ENCODE assay signal across 11 cellular contexts in the genomic region with DNA sequence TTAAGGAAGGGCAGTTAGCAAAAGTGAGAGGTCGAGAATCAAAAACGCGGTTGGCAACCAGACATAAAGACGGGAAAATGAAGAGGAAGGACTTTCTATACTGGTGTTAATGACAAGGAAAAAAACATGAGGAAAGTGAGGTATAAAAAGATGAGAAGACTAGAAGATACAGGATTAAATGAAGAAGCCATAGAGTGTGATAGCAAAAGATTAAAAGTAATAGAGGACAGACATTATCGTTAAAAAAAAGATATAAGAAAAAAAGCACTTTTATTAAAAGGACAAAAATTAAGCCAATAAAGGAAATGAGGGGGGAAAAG. TPM values are rescaled to one million over a fixed set of nuclear protein-coding genes. Genes with fewer than 3 reads are reported as not detected.
DNase-seq lines count a peak whose midpoint lies in the region; ATAC-seq and TF ChIP-seq lines count a peak whose summit lies in the region.
"Had no signal": no experiment of that assay in that cellular context is flagged by ENCODE, and none has a peak within 500 bp of the region (broad histone marks: within the 10 kb centered on the region; RNA-seq: fewer than 3 reads in every experiment).

No MANE protein-coding gene starts in this region.

- H3K4me1 ChIP-seq in suprapubic skin, result peaks cover 71% of the 10 kb centered on the region
- H3K4me1 ChIP-seq in prostate gland (replicated peaks), result peaks cover 6% of the 10 kb centered on the region

- H3K9me3 Mint-ChIP-seq in activated CD4-positive, alpha-beta memory T cell treated with anti-CD3 and anti-CD28 coated beads, Interleukin-2, amount 10 ng/mL, durations not matched to agents 7 days and 5 days, result no peaks in the 10 kb centered on the region
- H3K9me3 Mint-ChIP-seq in activated CD4-positive, alpha-beta memory T cell treated with anti-CD3 and anti-CD28 coated beads for 36 hours, result no peaks in the 10 kb centered on the region

- H3K27ac ChIP-seq in layer of hippocampus (ENCODE audit: low read depth, low read length) (peak overlapping the region; percentile 98), suprapubic skin (peak overlapping the region; percentile 99), prostate gland (peak overlapping the region in 1 of 2 donors; percentile 100)

- H3K36me3 ChIP-seq in suprapubic skin (no peaks in the 10 kb centered on the region), prostate gland (no peaks in the 10 kb centered on the region)

- ATAC-seq in T-helper 17 cell (no peak), GM21423 (IDR thresholded peaks at IDR 0.05; ENCODE audit: unreplicated experiment) (no peak)
- ATAC-seq: GM12878 had no signal

- no peaks in the 10 kb centered on the region for H3K27me3 ChIP-seq in layer of hippocampus (ENCODE audit: control insufficient read depth, insufficient read depth, low read length)
- H3K27me3 ChIP-seq in suprapubic skin, result no peaks in the 10 kb centered on the region
- no peaks in the 10 kb centered on the region for H3K27me3 ChIP-seq in prostate gland (replicated peaks; ENCODE audit: insufficient read depth)

- TF ChIP-seq POLR2A in suprapubic skin (IDR thresholded peaks at IDR 0.05) (no peak), prostate gland (IDR thresholded peaks at IDR 0.05) (no peak)

- 74% methylated on average over 5 of the region's 5 CpGs for whole genome bisulfite sequencing in suprapubic skin
- 92% methylated on average over 5 of the region's 5 CpGs for WGBS in prostate gland

- DNase-seq in activated CD4-positive, alpha-beta memory T cell treated with anti-CD3 and anti-CD28 coated beads, Interleukin-2, amount 10 ng/mL, durations not matched to agents 7 days and 5 days, result no peak
- no peak for DNase-seq in activated CD4-positive, alpha-beta memory T cell treated with anti-CD3 and anti-CD28 coated beads for 36 hours
- DNase-seq in T-helper 17 cell (no peak), suprapubic skin (ENCODE audit: low spot score in 2 of 2) (no peak), GOT3 (lab: John Stamatoyannopoulos, UW) (no peak), prostate gland (ENCODE audit: low spot score) (no peak)
- DNase-seq: NCI-H1092; stimulated activated CD4-positive, alpha-beta T cell treated with anti-CD3 and anti-CD28 coated beads, Interleukin-12 subunit alpha, Interleukin-12 subunit beta, amount 100 ng/mL, for 4 hours had no signal

- H3K9me3 ChIP-seq in T-helper 17 cell (ENCODE audit: control insufficient read depth, low read length, poor library complexity, severe bottlenecking) (no peaks in the 10 kb centered on the region), suprapubic skin (no peaks in the 10 kb centered on the region), prostate gland (no peaks in the 10 kb centered on the region)

- no peak for TF ChIP-seq CTCF in suprapubic skin (IDR thresholded peaks at IDR 0.05)
- TF ChIP-seq CTCF in prostate gland (IDR thresholded peaks at IDR 0.05), result no peak

- TF ChIP-seq EP300 in suprapubic skin (IDR thresholded peaks at IDR 0.05), result no peak

- H3K4me3 ChIP-seq in suprapubic skin (no peak overlapping the region), prostate gland (no peak overlapping the region)

- peaks cover 24% of the 10 kb centered on the region for H3K27me3 Mint-ChIP-seq in activated CD4-positive, alpha-beta memory T cell treated with anti-CD3 and anti-CD28 coated beads, Interleukin-2, amount 10 ng/mL, durations not matched to agents 7 days and 5 days
- H3K27me3 Mint-ChIP-seq in activated CD4-positive, alpha-beta memory T cell treated with anti-CD3 and anti-CD28 coated beads for 36 hours, result no peaks in the 10 kb centered on the region
- H3K27me3 Mint-ChIP-seq in T-helper 17 cell, result peaks cover 5% of the 10 kb centered on the region

- no peak overlapping the region for H3K27ac Mint-ChIP-seq in activated CD4-positive, alpha-beta memory T cell treated with anti-CD3 and anti-CD28 coated beads, Interleukin-2, amount 10 ng/mL, durations not matched to agents 7 days and 5 days
- H3K27ac Mint-ChIP-seq in activated CD4-positive, alpha-beta memory T cell treated with anti-CD3 and anti-CD28 coated beads for 36 hours, result no peak overlapping the region
- H3K27ac Mint-ChIP-seq in T-helper 17 cell, result peak overlapping the region; percentile 14

- intact Hi-C loops in activated CD4-positive, alpha-beta memory T cell treated with anti-CD3 and anti-CD28 coated beads for 36 hours (cut with micrococcal nuclease), result loop anchor here (5.0 kb wide), 1 partner anchor 605 kb away; no protein-coding TSS in a partner anchor
- intact Hi-C loops in prostate gland (cut with DNase I), result loop anchor here (5.0 kb wide), 1 partner anchor 220 kb away; the partner anchor contains the start of gene ATG10

- peak overlapping the region; percentile 87 for H3K4me3 Mint-ChIP-seq in activated CD4-positive, alpha-beta memory T cell treated with anti-CD3 and anti-CD28 coated beads, Interleukin-2, amount 10 ng/mL, durations not matched to agents 7 days and 5 days
- no peak overlapping the region for H3K4me3 Mint-ChIP-seq in activated CD4-positive, alpha-beta memory T cell treated with anti-CD3 and anti-CD28 coated beads for 36 hours
- peak overlapping the region; percentile 93 for H3K4me3 Mint-ChIP-seq in T-helper 17 cell

- peaks cover 21% of the 10 kb centered on the region for H3K4me1 Mint-ChIP-seq in activated CD4-positive, alpha-beta memory T cell treated with anti-CD3 and anti-CD28 coated beads, Interleukin-2, amount 10 ng/mL, durations not matched to agents 7 days and 5 days
- H3K4me1 Mint-ChIP-seq in activated CD4-positive, alpha-beta memory T cell treated with anti-CD3 and anti-CD28 coated beads for 36 hours (ENCODE audit: low read depth), result peaks cover 21% of the 10 kb centered on the region
- peaks cover 26% of the 10 kb centered on the region for H3K4me1 Mint-ChIP-seq in T-helper 17 cell

- CTCF ChIA-PET in activated CD4-positive, alpha-beta memory T cell treated with anti-CD3 and anti-CD28 coated beads, Interleukin-2, amount 10 ng/mL, durations not matched to agents 7 days and 5 days (lab: Charles Lee), result interaction anchor here (1.0 to 2.8 kb wide), 2 partner anchors 99 to 451 kb away, joined by 3 to 54 read pairs; partner anchors contain the start of gene ZCCHC9
- CTCF ChIA-PET in activated CD4-positive, alpha-beta memory T cell treated with anti-CD3 and anti-CD28 coated beads for 36 hours (lab: Charles Lee), result interaction anchor here (2.8 kb wide), 1 partner anchor 98 kb away, joined by 22 read pairs; no protein-coding TSS in a partner anchor

- H3K36me3 Mint-ChIP-seq in activated CD4-positive, alpha-beta memory T cell treated with anti-CD3 and anti-CD28 coated beads, Interleukin-2, amount 10 ng/mL, durations not matched to agents 7 days and 5 days (ENCODE audit: low read depth), result peaks cover 2% of the 10 kb centered on the region
- peaks cover 3% of the 10 kb centered on the region for H3K36me3 Mint-ChIP-seq in activated CD4-positive, alpha-beta memory T cell treated with anti-CD3 and anti-CD28 coated beads for 36 hours
- H3K36me3 Mint-ChIP-seq in T-helper 17 cell (ENCODE audit: low read depth), result peaks cover 2% of the 10 kb centered on the region

- POLR2A ChIA-PET in activated CD4-positive, alpha-beta memory T cell treated with anti-CD3 and anti-CD28 coated beads, Interleukin-2, amount 10 ng/mL, durations not matched to agents 7 days and 5 days (lab: Charles Lee), result interaction anchor here (2.6 to 6.0 kb wide), 4 partner anchors 8 to 219 kb away, joined by 16 to 280 read pairs (median 36); partner anchors contain the start of gene ATG10
- POLR2A ChIA-PET in activated CD4-positive, alpha-beta memory T cell treated with anti-CD3 and anti-CD28 coated beads for 36 hours (lab: Charles Lee), result interaction anchor here (4.2 kb wide), 1 partner anchor 99 kb away, joined by 62 read pairs; no protein-coding TSS in a partner anchor

RNA-seq across cellular contexts. Expression of gene SSBP2, which starts 1.7 kb away (rescaled TPM):
- 10 to 100 TPM; 28.1 to 30.3 TPM for total RNA-seq in activated CD4-positive, alpha-beta memory T cell treated with anti-CD3 and anti-CD28 coated beads, Interleukin-2, amount 10 ng/mL, durations not matched to agents 7 days and 5 days
- 10 to 100 TPM; 13.0 to 14.2 TPM for total RNA-seq in activated CD4-positive, alpha-beta memory T cell treated with anti-CD3 and anti-CD28 coated beads for 36 hours
- total RNA-seq in T-helper 17 cell (10 to 100 TPM; 39.6 to 43.9 TPM), suprapubic skin (100 to 1,000 TPM in 1 of 4 donors, 10 to 100 TPM in 3; 54.1 to 136 (median 69.8) TPM), prostate gland (10 to 100 TPM; 25.1 to 26.9 TPM)
